Comparison of ENCODE assay signal across 28 cellular contexts in the genomic region with DNA sequence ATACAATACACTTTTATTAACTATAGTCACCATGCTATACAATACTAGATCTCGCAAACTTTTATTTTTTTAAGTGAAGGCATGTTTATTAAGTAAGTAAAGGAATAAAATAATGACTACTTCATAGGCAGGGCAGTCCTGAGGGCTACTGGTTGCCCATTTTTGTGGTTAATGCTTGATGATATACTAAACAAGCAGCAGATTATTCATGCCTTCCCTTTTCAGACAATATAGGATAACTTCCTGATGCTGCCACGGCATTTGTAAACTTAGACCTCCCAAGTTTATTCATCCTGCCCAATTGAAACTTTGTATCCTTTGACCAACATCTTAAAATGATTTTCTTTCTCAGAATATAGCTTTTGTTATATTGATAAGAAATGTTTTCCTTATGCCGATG.
"Had no signal": no experiment of that assay in that cellular context is flagged by ENCODE, and none has a peak within 500 bp of the region (broad histone marks: within the 10 kb centered on the region; RNA-seq: fewer than 3 reads in every experiment).

No MANE protein-coding gene starts in this region.

- H3K27ac ChIP-seq: body of pancreas, cardiac muscle cell, colonic mucosa, epithelial cell of prostate, esophagus squamous epithelium, gastrocnemius medialis, heart left ventricle had no signal

- H3K4me1 ChIP-seq: body of pancreas, colonic mucosa, gastrocnemius medialis, heart left ventricle had no signal

- H3K9me3 ChIP-seq: body of pancreas, colonic mucosa, esophagus squamous epithelium, gastrocnemius medialis, heart left ventricle had no signal

- H3K4me3 ChIP-seq: body of pancreas, cardiac muscle cell, colonic mucosa, esophagus squamous epithelium, gastrocnemius medialis, heart left ventricle had no signal

- ATAC-seq: activated CD4-positive, alpha-beta T cell treated with anti-CD3 and anti-CD28 coated beads for 36 hours; activated CD8-positive, alpha-beta memory T cell treated with anti-CD3 and anti-CD28 coated beads, Interleukin-2, amount 10 ng/mL, durations not matched to agents 7 days and 5 days; activated CD8-positive, alpha-beta T cell treated with anti-CD3 and anti-CD28 coated beads, Interleukin-2, amount 10 ng/mL, durations not matched to agents 7 days and 5 days; activated naive CD4-positive, alpha-beta T cell treated with anti-CD3 and anti-CD28 coated beads, Interleukin-2, amount 50 U/mL, for 72 hours; body of pancreas; gastrocnemius medialis; heart left ventricle had no signal

- DNase-seq: activated CD4-positive, alpha-beta memory T cell treated with anti-CD3 and anti-CD28 coated beads for 36 hours; activated CD4-positive, alpha-beta T cell treated with anti-CD3 and anti-CD28 coated beads for 36 hours; activated CD4-positive, CD25-positive, alpha-beta regulatory T cell; activated CD4-positive, CD25-positive, alpha-beta regulatory T cell treated with anti-CD3 and anti-CD28 coated beads, Interleukin-2, amount 50 U/mL, for 72 hours; activated CD8-positive, alpha-beta memory T cell treated with anti-CD3 and anti-CD28 coated beads, Interleukin-2, amount 10 ng/mL, durations not matched to agents 7 days and 5 days; activated CD8-positive, alpha-beta memory T cell treated with anti-CD3 and anti-CD28 coated beads, Interleukin-2, amount 50 U/mL, for 4 hours; activated CD8-positive, alpha-beta T cell treated with anti-CD3 and anti-CD28 coated beads, Interleukin-2, amount 10 ng/mL, durations not matched to agents 7 days and 5 days; activated gamma-delta T cell; activated naive CD4-positive, alpha-beta T cell; activated naive CD4-positive, alpha-beta T cell treated with anti-CD3 and anti-CD28 coated beads, Interleukin-2, amount 10 ng/mL, durations not matched to agents 7 days and 5 days; activated naive CD8-positive, alpha-beta T cell treated with anti-CD3 and anti-CD28 coated beads, Interleukin-2, amount 10 ng/mL, durations not matched to agents 7 days and 5 days; activated T-cell treated with anti-CD3 and anti-CD28 coated beads, Interleukin-2, amount 50 U/mL, for 1 hour; activated T-cell treated with anti-CD3 and anti-CD28 coated beads, Interleukin-2, amount 50 U/mL, for 48 hours; anterior cingulate cortex; body of pancreas; central memory CD4-positive, alpha-beta T cell; cerebellar nuclear complex; colonic mucosa; effector CD8-positive, alpha-beta T cell; esophagus squamous epithelium; foreskin fibroblast; gastrocnemius medialis; glutamatergic neuron; heart left ventricle; T-helper 2 cell had no signal

- H3K27me3 ChIP-seq: body of pancreas, cardiac muscle cell, colonic mucosa, esophagus squamous epithelium, gastrocnemius medialis, heart left ventricle had no signal

- H3K36me3 ChIP-seq: cardiac muscle cell, colonic mucosa, esophagus squamous epithelium, gastrocnemius medialis, heart left ventricle had no signal
